In genomic region chr1:117895482-117896114, GRCh38 we compare ENCODE assay signal across 8 cellular contexts. TPM values are rescaled to one million over a fixed set of nuclear protein-coding genes. Genes with fewer than 3 reads are reported as not detected.
A peak's percentile ranks its signal among the peaks of the same experiment; 100 is the strongest.
DNase-seq lines count a peak whose midpoint lies in the region; ATAC-seq, FAIRE-seq and TF ChIP-seq lines count a peak whose summit lies in the region.

No MANE protein-coding gene starts in this region.

- no peaks in the 10 kb centered on the region for H3K9me3 ChIP-seq in astrocyte (ENCODE audit: insufficient read depth, low read depth, low read length)
- no peaks in the 10 kb centered on the region for H3K9me3 ChIP-seq in iPS DF 6.9 (ENCODE audit: control insufficient read depth, insufficient read depth, low read length)

- no peaks in the 10 kb centered on the region for H3K9me3 Mint-ChIP-seq in astrocyte (ENCODE audit: unreplicated experiment)

- no peak overlapping the region for H3K27ac Mint-ChIP-seq in astrocyte (ENCODE audit: unreplicated experiment)

- no peaks in the 10 kb centered on the region for H3K27me3 Mint-ChIP-seq in astrocyte (ENCODE audit: low read depth, unreplicated experiment)

- H3K4me2 ChIP-seq in astrocyte (ENCODE audit: low read length): no peak overlapping the region

- H3K4me1 ChIP-seq in astrocyte (ENCODE audit: insufficient read depth, low read length) (no peaks in the 10 kb centered on the region), iPS DF 6.9 (ENCODE audit: control insufficient read depth, insufficient read depth, low read length) (no peaks in the 10 kb centered on the region)

- H3K36me3 ChIP-seq in astrocyte (ENCODE audit: insufficient read depth, low read length): peaks cover 20% of the 10 kb centered on the region
- no peaks in the 10 kb centered on the region; the same call in 1 of the 2 replicates for H3K36me3 ChIP-seq in iPS DF 6.9 (ENCODE audit: control insufficient read depth, insufficient read depth, low read length)

- peak; percentile 67 for FAIRE-seq in astrocyte (lab: Jason Lieb, UNC)

- H3K27me3 ChIP-seq in astrocyte (ENCODE audit: insufficient read depth, low read length) (no peaks in the 10 kb centered on the region), iPS DF 6.9 (ENCODE audit: control insufficient read depth, insufficient read depth, low read length) (no peaks in the 10 kb centered on the region)

- WGBS in iPS DF 6.9 (ENCODE audit: insufficient coverage, insufficient read length): no CpG with 5 or more reads among the region's 4 CpGs

- peaks cover 4% of the 10 kb centered on the region for H3K36me3 Mint-ChIP-seq in astrocyte (ENCODE audit: low read depth, unreplicated experiment)

- DNase-seq in ACHN (peak; percentile 73), NCI-H1694 (lab: John Stamatoyannopoulos, UW) (peak; percentile 89), T-helper 2 cell (peak in 4 of 5 experiments; percentile 19 to 75 (median 28)), astrocyte (ENCODE audit: low read depth) (peak; percentile 74), iPS DF 6.9 (ENCODE audit: low read depth, low spot score) (peak; percentile 22)
- peak; percentile 44 for DNase-seq in stimulated activated CD4-positive, alpha-beta T cell treated with anti-CD3 and anti-CD28 coated beads, Interleukin-12 subunit alpha, Interleukin-12 subunit beta, amount 100 ng/mL, for 4 hours

- H3K4me1 Mint-ChIP-seq in astrocyte (ENCODE audit: low read depth, unreplicated experiment): peaks cover 2% of the 10 kb centered on the region

- no peak for TF ChIP-seq POLR2A in GM18505 (IDR thresholded peaks at IDR 0.05; ENCODE audit: borderline replicate concordance, extremely low read depth, insufficient read depth, insufficient read length)

- TF ChIP-seq CTCF in astrocyte (IDR thresholded peaks at IDR 0.05; ENCODE audit: insufficient read depth, low read depth, low read length): peak; percentile 75

- peak; percentile 90 for ATAC-seq in GM18505 (IDR thresholded peaks at IDR 0.05; ENCODE audit: unreplicated experiment)
- peak; percentile 83 for ATAC-seq in HG02938 (IDR thresholded peaks at IDR 0.05; ENCODE audit: unreplicated experiment)

- no peak overlapping the region for H2AFZ ChIP-seq in astrocyte (ENCODE audit: low read depth, low read length)

- no peak overlapping the region for H3K4me3 ChIP-seq in astrocyte (ENCODE audit: insufficient read depth, low read depth, low read length)
- no peak overlapping the region for H3K4me3 ChIP-seq in iPS DF 6.9 (ENCODE audit: low read length)

- H3K27ac ChIP-seq in astrocyte (ENCODE audit: low read depth, low read length): no peak overlapping the region
- H3K27ac ChIP-seq in iPS DF 6.9 (ENCODE audit: low read length): no peak overlapping the region

- H3K79me2 ChIP-seq in astrocyte (ENCODE audit: insufficient read depth, low read length): no peaks in the 10 kb centered on the region

- H3K9ac ChIP-seq in astrocyte (ENCODE audit: low read length): no peak overlapping the region

- no peak overlapping the region for H3K4me3 Mint-ChIP-seq in astrocyte (ENCODE audit: unreplicated experiment)

- H4K20me1 ChIP-seq in astrocyte (ENCODE audit: insufficient read depth, low read length): no peaks in the 10 kb centered on the region

- in situ Hi-C loops in ACHN (cut with HindIII; ENCODE audit: low pct_ligation_motif_present, low pct_unique_long_range_greater_than_20kb, low sequenced_read_pairs): no loop called here

RNA-seq across cellular contexts. Expression of gene GDAP2, which starts 33.8 kb away (rescaled TPM):
- total RNA-seq in astrocyte: 27.6 and 31.6 TPM in 2 replicates

RNA-seq across cellular contexts. Expression of gene WDR3, which starts 33.9 kb away (rescaled TPM):
- 31.8 and 37.0 TPM in 2 replicates for total RNA-seq in astrocyte

Comparison
In these comparisons a context has a peak if more than half of its experiments do, and no peak if none do; other contexts are left out.
1. DNase-seq: peak in every context shown above with its lines; median percentile 89 in NCI-H1694; 74 in astrocyte; 73 in ACHN; 44 in stimulated activated CD4-positive, alpha-beta T cell treated with anti-CD3 and anti-CD28 coated beads, Interleukin-12 subunit alpha, Interleukin-12 subunit beta, amount 100 ng/mL, for 4 hours; 28 in T-helper 2 cell; 22 in iPS DF 6.9.